ENCODE assay signal across 1 cellular context in the genomic region with DNA sequence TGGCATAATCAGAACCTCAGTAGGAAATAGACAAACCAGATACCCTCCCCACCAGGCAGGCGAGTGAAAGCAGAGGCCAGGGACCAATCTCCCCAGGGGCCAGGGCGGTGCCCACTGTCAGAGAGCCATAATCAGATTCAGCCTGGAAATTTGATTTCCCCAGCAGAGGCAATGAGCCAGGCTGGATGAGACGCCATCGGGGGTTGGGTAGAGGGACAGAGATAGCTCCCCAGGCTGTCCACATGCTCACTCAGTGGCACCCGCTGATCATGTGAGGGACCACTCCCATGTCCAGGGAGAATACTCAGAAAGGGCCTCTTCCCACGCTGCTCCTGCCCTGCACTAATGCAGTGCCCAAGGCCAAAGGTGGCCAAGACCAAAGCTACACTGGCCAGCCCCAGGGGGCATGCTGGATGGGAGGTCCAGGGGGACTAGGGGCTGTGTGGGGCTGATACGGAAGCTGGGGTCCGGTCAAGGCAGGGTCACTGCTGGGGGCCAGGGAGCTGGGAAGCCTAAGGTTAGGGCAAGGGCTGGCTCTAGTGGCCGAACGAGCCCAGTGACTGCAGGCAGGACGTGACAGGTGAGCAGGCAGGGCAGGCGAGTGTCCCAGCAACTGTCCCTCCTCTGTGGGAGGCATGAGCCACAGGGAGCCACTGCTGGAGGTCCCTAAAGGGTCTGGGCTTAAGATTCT.
TF ChIP-seq lines count a peak whose summit lies in the region.

No MANE protein-coding gene starts in this region.

TF ChIP-seq in HEK293, 187 proteins besides CTCF, POLR2A, EP300 and RAD21 (continued from another document):
- TF ChIP-seq, protein P1, sequence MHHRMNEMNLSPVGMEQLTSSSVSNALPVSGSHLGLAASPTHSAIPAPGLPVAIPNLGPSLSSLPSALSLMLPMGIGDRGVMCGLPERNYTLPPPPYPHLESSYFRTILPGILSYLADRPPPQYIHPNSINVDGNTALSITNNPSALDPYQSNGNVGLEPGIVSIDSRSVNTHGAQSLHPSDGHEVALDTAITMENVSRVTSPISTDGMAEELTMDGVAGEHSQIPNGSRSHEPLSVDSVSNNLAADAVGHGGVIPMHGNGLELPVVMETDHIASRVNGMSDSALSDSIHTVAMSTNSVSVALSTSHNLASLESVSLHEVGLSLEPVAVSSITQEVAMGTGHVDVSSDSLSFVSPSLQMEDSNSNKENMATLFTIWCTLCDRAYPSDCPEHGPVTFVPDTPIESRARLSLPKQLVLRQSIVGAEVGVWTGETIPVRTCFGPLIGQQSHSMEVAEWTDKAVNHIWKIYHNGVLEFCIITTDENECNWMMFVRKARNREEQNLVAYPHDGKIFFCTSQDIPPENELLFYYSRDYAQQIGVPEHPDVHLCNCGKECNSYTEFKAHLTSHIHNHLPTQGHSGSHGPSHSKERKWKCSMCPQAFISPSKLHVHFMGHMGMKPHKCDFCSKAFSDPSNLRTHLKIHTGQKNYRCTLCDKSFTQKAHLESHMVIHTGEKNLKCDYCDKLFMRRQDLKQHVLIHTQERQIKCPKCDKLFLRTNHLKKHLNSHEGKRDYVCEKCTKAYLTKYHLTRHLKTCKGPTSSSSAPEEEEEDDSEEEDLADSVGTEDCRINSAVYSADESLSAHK (tag by site-specific recombination; IDR thresholded peaks at IDR 0.05), result no peak
- TF ChIP-seq HOXD13 (CRISPR knock-in tag; IDR thresholded peaks at IDR 0.05; ENCODE audit: borderline replicate concordance), result no peak
- TF ChIP-seq ZNF23 (tag by site-specific recombination; IDR thresholded peaks at IDR 0.05; ENCODE audit: borderline replicate concordance), result no peak
- no peak for TF ChIP-seq ZNF701 (tag by site-specific recombination; IDR thresholded peaks at IDR 0.05)
- TF ChIP-seq ZNF426 (tag by site-specific recombination; IDR thresholded peaks at IDR 0.05), result no peak
- TF ChIP-seq, protein P2, sequence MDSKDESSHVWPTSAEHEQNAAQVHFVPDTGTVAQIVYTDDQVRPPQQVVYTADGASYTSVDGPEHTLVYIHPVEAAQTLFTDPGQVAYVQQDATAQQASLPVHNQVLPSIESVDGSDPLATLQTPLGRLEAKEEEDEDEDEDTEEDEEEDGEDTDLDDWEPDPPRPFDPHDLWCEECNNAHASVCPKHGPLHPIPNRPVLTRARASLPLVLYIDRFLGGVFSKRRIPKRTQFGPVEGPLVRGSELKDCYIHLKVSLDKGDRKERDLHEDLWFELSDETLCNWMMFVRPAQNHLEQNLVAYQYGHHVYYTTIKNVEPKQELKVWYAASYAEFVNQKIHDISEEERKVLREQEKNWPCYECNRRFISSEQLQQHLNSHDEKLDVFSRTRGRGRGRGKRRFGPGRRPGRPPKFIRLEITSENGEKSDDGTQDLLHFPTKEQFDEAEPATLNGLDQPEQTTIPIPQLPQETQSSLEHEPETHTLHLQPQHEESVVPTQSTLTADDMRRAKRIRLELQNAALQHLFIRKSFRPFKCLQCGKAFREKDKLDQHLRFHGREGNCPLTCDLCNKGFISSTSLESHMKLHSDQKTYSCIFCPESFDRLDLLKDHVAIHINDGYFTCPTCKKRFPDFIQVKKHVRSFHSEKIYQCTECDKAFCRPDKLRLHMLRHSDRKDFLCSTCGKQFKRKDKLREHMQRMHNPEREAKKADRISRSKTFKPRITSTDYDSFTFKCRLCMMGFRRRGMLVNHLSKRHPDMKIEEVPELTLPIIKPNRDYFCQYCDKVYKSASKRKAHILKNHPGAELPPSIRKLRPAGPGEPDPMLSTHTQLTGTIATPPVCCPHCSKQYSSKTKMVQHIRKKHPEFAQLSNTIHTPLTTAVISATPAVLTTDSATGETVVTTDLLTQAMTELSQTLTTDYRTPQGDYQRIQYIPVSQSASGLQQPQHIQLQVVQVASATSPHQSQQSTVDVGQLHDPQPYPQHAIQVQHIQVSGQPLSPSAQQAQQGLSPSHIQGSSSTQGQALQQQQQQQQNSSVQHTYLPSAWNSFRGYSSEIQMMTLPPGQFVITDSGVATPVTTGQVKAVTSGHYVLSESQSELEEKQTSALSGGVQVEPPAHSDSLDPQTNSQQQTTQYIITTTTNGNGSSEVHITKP (tag by site-specific recombination; IDR thresholded peaks at IDR 0.05), result no peak
- peak; percentile 82 for TF ChIP-seq GLIS1 (tag by site-specific recombination; IDR thresholded peaks at IDR 0.05)
TF ChIP-seq in HEK293: peak in this region for 3.
